Comparison of ENCODE assay signal across 8 cellular contexts in the genomic region with DNA sequence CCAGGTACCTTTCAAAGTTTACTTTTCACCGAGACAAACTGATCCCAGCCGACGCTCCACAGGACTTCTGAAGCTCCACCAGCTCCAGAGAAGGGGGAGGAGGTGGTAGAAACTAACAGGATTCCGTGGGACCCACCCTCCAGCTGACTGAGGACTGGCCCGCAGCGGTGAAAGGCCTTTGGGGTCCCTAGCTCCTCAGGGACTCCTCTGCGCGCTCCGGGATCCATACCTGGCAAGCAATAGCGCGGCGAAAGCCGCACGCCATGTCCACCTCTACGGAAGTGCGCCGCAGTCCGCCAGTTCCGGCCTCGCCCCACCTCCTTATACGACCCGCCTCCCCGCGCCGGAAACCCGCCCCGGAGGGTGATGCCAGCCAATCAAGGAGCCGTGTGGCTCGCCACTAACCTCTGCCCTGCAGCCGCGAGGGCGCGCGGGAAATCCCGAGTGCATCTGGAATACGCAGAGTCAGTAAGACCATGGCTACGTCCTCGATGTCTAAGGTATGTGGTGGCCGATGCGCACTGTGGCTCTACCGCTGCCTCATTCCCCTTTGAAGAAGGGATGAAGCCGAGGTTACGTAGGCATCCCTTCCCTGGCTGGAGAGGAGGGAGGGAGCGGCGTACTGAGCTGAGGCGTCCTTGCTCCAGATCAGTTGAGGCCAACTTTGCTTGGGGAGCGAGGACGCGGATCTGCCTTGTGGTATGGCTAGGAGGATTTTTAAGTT. TPM values are rescaled to one million over a fixed set of nuclear protein-coding genes. Genes with fewer than 3 reads are reported as not detected.
DNase-seq lines count a peak whose midpoint lies in the region; ATAC-seq and TF ChIP-seq lines count a peak whose summit lies in the region.

TSS of gene ORC3 (plus strand) at position 443 of the 724 bp plus-strand sequence. CDS start at position 477, 34 bp downstream.
A gene with protein sequence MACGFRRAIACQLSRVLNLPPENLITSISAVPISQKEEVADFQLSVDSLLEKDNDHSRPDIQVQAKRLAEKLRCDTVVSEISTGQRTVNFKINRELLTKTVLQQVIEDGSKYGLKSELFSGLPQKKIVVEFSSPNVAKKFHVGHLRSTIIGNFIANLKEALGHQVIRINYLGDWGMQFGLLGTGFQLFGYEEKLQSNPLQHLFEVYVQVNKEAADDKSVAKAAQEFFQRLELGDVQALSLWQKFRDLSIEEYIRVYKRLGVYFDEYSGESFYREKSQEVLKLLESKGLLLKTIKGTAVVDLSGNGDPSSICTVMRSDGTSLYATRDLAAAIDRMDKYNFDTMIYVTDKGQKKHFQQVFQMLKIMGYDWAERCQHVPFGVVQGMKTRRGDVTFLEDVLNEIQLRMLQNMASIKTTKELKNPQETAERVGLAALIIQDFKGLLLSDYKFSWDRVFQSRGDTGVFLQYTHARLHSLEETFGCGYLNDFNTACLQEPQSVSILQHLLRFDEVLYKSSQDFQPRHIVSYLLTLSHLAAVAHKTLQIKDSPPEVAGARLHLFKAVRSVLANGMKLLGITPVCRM (minus strand): TSS at position 295 of the 724 bp plus-strand sequence. CDS start 30 bp downstream, at position 265.

- peaks cover 19% of the 10 kb centered on the region for H4K20me1 ChIP-seq in SK-N-SH (ENCODE audit: insufficient read depth)

- CTCF ChIA-PET in SK-N-SH (lab: Yijun Ruan, JAX): no interaction called here

- DNase-seq in GM04504 (ENCODE audit: low read depth) (peak; percentile 80), NCI-H1048 (lab: John Stamatoyannopoulos, UW) (peak; percentile 77), SK-N-SH (peak; percentile 95), germinal center (ENCODE audit: low spot score) (peak; percentile 99), occipital lobe (lab: John Stamatoyannopoulos, UW) (peak; percentile 96)
- DNase-seq in activated naive CD4-positive, alpha-beta T cell treated with anti-CD3 and anti-CD28 coated beads, Interleukin-2, amount 50 U/mL, for 16 hours: peak; percentile 94

- H3F3A ChIP-seq in SK-N-SH (replicated peaks; ENCODE audit: insufficient read depth): no peaks in the 10 kb centered on the region

- H3K27ac ChIP-seq in SK-N-SH (ENCODE audit: low read depth in 2 of 2, low read length in 1 of 2) (peak within 1 kb of the TSS; percentile 67 to 70), temporal lobe (ENCODE audit: low read depth, low read length) (no peak within 1 kb of the TSS)

- H3K4me2 ChIP-seq in SK-N-SH: peak within 1 kb of the TSS; percentile 89

- H3K9ac ChIP-seq in SK-N-SH: peak within 1 kb of the TSS; percentile 88

- TF ChIP-seq EP300 in SK-N-SH (IDR thresholded peaks at IDR 0.05; ENCODE audit: borderline replicate concordance in 1 of 2, low read depth in 1 of 2, low read length in 1 of 2): no peak

- peaks cover 9 to 14% of the 10 kb centered on the region in 2 experiments for H3K36me3 ChIP-seq in SK-N-SH (replicated peaks in 1 of 2; ENCODE audit: control insufficient read depth in 1 of 2, insufficient read depth in 2 of 2, low read length in 1 of 2)

- no peaks in the 10 kb centered on the region for H3K27me3 ChIP-seq in SK-N-SH (ENCODE audit: insufficient read depth)

- H3K9me2 ChIP-seq in SK-N-SH: no peaks in the 10 kb centered on the region

- peak; percentile 19; the same call in 1 of the 2 replicates for TF ChIP-seq RAD21 in SK-N-SH (IDR thresholded peaks at IDR 0.05; ENCODE audit: low read length)

- POLR2A ChIA-PET in SK-N-SH (lab: Yijun Ruan, JAX): interaction anchor here (1.1 kb wide), 1 partner anchor 82 kb away, joined by 3 read pairs; no protein-coding TSS in a partner anchor

- peak within 1 kb of the TSS; percentile 88 for H2AFZ ChIP-seq in SK-N-SH (ENCODE audit: low read depth)

- H3K79me2 ChIP-seq in SK-N-SH (ENCODE audit: insufficient read depth): peaks cover 95% of the 10 kb centered on the region

- WGBS in SK-N-SH (ENCODE audit: low lambda C conversion rate): 1% methylated on average over 23 of the region's 49 CpGs

- H3K4me1 ChIP-seq in SK-N-SH (ENCODE audit: control insufficient read depth in 1 of 2, insufficient read depth in 2 of 2, low read depth in 1 of 2, low read length in 1 of 2): peaks cover 4 to 9% of the 10 kb centered on the region in 2 experiments; a peak in 3 of 4 replicates

- TF ChIP-seq CTCF in SK-N-SH (IDR thresholded peaks at IDR 0.05): no peak

- peak within 1 kb of the TSS; percentile 60 to 90 for H3K4me3 ChIP-seq in SK-N-SH (ENCODE audit: low read depth in 2 of 2, low read length in 1 of 2)

- H3K9me3 ChIP-seq in SK-N-SH: no peaks in the 10 kb centered on the region

- peak; percentile 100 for ATAC-seq in HG02571 (IDR thresholded peaks at IDR 0.05; ENCODE audit: unreplicated experiment)

TF ChIP-seq in SK-N-SH, 30 proteins besides CTCF, POLR2A, EP300 and RAD21 (continues in another document):
- no peak for TF ChIP-seq MEF2A (IDR thresholded peaks at IDR 0.05; ENCODE audit: borderline replicate concordance, low read depth)
- no peak for TF ChIP-seq SMC3 (IDR thresholded peaks at IDR 0.05; ENCODE audit: low read depth, low read length)
- TF ChIP-seq, protein P1, sequence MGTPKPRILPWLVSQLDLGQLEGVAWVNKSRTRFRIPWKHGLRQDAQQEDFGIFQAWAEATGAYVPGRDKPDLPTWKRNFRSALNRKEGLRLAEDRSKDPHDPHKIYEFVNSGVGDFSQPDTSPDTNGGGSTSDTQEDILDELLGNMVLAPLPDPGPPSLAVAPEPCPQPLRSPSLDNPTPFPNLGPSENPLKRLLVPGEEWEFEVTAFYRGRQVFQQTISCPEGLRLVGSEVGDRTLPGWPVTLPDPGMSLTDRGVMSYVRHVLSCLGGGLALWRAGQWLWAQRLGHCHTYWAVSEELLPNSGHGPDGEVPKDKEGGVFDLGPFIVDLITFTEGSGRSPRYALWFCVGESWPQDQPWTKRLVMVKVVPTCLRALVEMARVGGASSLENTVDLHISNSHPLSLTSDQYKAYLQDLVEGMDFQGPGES (IDR thresholded peaks at IDR 0.05; ENCODE audit: low read depth, low read length): peak; percentile 38; the same call in 1 of the 2 replicates
- TF ChIP-seq CHD2 (IDR thresholded peaks at IDR 0.05; ENCODE audit: low read length, partially characterized antibody): peak; percentile 96
- TF ChIP-seq SIN3A (IDR thresholded peaks at IDR 0.05; ENCODE audit: borderline replicate concordance, low read depth, low read length): peak; percentile 97
- no peak for TF ChIP-seq RFX5 (IDR thresholded peaks at IDR 0.05; ENCODE audit: low read length)
- no peak for TF ChIP-seq JUND (IDR thresholded peaks at IDR 0.05)
- peak; percentile 91 for TF ChIP-seq MXI1 (IDR thresholded peaks at IDR 0.05; ENCODE audit: low read depth, low read length)
- peak; percentile 79 for TF ChIP-seq TAF1 (IDR thresholded peaks at IDR 0.05; ENCODE audit: borderline replicate concordance, low read depth, low read length)
- TF ChIP-seq, protein P2, sequence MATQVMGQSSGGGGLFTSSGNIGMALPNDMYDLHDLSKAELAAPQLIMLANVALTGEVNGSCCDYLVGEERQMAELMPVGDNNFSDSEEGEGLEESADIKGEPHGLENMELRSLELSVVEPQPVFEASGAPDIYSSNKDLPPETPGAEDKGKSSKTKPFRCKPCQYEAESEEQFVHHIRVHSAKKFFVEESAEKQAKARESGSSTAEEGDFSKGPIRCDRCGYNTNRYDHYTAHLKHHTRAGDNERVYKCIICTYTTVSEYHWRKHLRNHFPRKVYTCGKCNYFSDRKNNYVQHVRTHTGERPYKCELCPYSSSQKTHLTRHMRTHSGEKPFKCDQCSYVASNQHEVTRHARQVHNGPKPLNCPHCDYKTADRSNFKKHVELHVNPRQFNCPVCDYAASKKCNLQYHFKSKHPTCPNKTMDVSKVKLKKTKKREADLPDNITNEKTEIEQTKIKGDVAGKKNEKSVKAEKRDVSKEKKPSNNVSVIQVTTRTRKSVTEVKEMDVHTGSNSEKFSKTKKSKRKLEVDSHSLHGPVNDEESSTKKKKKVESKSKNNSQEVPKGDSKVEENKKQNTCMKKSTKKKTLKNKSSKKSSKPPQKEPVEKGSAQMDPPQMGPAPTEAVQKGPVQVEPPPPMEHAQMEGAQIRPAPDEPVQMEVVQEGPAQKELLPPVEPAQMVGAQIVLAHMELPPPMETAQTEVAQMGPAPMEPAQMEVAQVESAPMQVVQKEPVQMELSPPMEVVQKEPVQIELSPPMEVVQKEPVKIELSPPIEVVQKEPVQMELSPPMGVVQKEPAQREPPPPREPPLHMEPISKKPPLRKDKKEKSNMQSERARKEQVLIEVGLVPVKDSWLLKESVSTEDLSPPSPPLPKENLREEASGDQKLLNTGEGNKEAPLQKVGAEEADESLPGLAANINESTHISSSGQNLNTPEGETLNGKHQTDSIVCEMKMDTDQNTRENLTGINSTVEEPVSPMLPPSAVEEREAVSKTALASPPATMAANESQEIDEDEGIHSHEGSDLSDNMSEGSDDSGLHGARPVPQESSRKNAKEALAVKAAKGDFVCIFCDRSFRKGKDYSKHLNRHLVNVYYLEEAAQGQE (IDR thresholded peaks at IDR 0.05; ENCODE audit: low read depth, low read length): 0 out of 2 replicates have a peak, but pooled peaks have one; percentile 4
- TF ChIP-seq NFIC (IDR thresholded peaks at IDR 0.05; ENCODE audit: borderline replicate concordance): no peak; the same call in 1 of the 2 replicates
- peak; percentile 95 for TF ChIP-seq ELF1 (IDR thresholded peaks at IDR 0.05)
- TF ChIP-seq, protein P3, sequence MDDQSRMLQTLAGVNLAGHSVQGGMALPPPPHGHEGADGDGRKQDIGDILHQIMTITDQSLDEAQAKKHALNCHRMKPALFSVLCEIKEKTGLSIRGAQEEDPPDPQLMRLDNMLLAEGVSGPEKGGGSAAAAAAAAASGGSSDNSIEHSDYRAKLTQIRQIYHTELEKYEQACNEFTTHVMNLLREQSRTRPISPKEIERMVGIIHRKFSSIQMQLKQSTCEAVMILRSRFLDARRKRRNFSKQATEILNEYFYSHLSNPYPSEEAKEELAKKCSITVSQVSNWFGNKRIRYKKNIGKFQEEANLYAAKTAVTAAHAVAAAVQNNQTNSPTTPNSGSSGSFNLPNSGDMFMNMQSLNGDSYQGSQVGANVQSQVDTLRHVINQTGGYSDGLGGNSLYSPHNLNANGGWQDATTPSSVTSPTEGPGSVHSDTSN (IDR thresholded peaks at IDR 0.05): no peak
- no peak for TF ChIP-seq TEAD4 (IDR thresholded peaks at IDR 0.05; ENCODE audit: borderline replicate concordance, insufficient read depth)
- TF ChIP-seq TCF12 (IDR thresholded peaks at IDR 0.05): 0 out of 2 replicates have a peak, but pooled peaks have one; percentile 5

RNA-seq across cellular contexts. Expression of gene ORC3, which starts in this region (rescaled TPM):
- polyA plus RNA-seq in SK-N-SH (2012; rRNA removed): 13.3 and 20.1 TPM in 2 replicates
- polyA plus RNA-seq in SK-N-SH (2012; cell fraction: cytosol; rRNA removed): 22.3 and 24.6 TPM in 2 replicates
- polyA plus RNA-seq in SK-N-SH (2012; cell fraction: nucleus; rRNA removed): 10.3 and 20.7 TPM in 2 replicates
- total RNA-seq in occipital lobe: 49.9 TPM
- 33.9 TPM for total RNA-seq in temporal lobe

RNA-seq across cellular contexts. Expression of the second gene that starts in this region (rescaled TPM):
- 7.9 and 11.4 TPM in 2 replicates for polyA plus RNA-seq in SK-N-SH (2012; rRNA removed)
- polyA plus RNA-seq in SK-N-SH (2012; cell fraction: cytosol; rRNA removed): 12.1 and 15.9 TPM in 2 replicates
- 6.6 and 15.9 TPM in 2 replicates for polyA plus RNA-seq in SK-N-SH (2012; cell fraction: nucleus; rRNA removed)
- total RNA-seq in occipital lobe (40.4 TPM), temporal lobe (34.2 TPM)
